ENCODE assay signal across 28 cellular contexts in the genomic region with DNA sequence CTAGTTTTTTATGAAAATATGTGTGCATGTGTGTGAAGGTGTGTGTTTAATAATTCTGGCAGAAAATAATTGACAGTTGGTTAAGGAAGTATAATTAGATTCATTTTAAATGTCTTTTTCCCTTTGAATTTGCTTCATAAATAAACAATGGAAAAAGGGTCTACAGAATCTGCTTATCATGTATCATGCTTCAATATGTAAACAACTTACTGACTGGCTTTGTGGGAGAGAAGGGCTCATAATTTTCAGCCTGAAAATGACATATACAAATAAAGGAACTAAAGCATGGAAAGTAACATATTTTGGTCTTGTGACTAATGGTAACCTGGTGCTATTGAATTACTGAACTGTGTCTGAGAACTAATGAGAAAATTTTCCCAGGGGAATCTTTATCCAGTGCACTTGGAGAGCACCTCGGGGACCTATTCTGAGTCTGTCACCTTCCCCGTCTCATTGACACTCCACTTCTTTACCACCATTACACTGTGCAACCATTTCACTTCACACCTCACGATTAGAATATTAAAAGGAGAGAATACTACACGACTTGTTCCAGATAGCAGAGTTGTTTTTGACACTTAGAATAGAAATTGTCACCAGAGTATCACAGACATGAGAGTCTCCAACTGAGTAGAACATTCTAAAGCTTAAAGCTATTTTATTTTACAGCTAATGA.
DNase-seq lines count a peak whose midpoint lies in the region; ATAC-seq and TF ChIP-seq lines count a peak whose summit lies in the region.
"Had no signal": no experiment of that assay in that cellular context is flagged by ENCODE, and none has a peak within 500 bp of the region (broad histone marks: within the 10 kb centered on the region; RNA-seq: fewer than 3 reads in every experiment).

No MANE protein-coding gene starts in this region.

- no peak overlapping the region for H3K27ac ChIP-seq in sigmoid colon
- H3K27ac ChIP-seq: gastrocnemius medialis, GM23248, PC-9, psoas muscle, thoracic aorta, vagina had no signal

- intact Hi-C loops in left ventricle myocardium superior (cut with micrococcal nuclease) = no loop called here
- intact Hi-C loops in sigmoid colon (cut with DNase I) = no loop called here

- H3K27me3 ChIP-seq in H7 (ENCODE audit: control insufficient read depth, insufficient read depth, low read length) (no peaks in the 10 kb centered on the region), sigmoid colon (no peaks in the 10 kb centered on the region)
- H3K27me3 ChIP-seq: gastrocnemius medialis, vagina had no signal

- TF ChIP-seq CTCF in sigmoid colon (IDR thresholded peaks at IDR 0.05) = no peak

- ATAC-seq in left ventricle myocardium superior = peak; percentile 22
- no peak for ATAC-seq in HG02973 (IDR thresholded peaks at IDR 0.05; ENCODE audit: unreplicated experiment)
- ATAC-seq: activated naive CD8-positive, alpha-beta T cell treated with anti-CD3 and anti-CD28 coated beads, Interleukin-2, amount 50 U/mL, for 24 hours; gastrocnemius medialis; HepG2; left lobe of liver; psoas muscle; stimulated activated naive CD8-positive, alpha-beta T cell treated with anti-CD3 and anti-CD28 coated beads, Interleukin-15, Interleukin-2, amounts not matched to agents 100 U/mL and 50 U/mL, for 24 hours had no signal

- H3K36me3 ChIP-seq in H7 (replicated peaks; ENCODE audit: control insufficient read depth, insufficient read depth, low read length) = no peaks in the 10 kb centered on the region
- H3K36me3 ChIP-seq in sigmoid colon = no peaks in the 10 kb centered on the region
- H3K36me3 ChIP-seq: gastrocnemius medialis, thoracic aorta, vagina had no signal

- no peak overlapping the region for H3K4me3 ChIP-seq in H7 (ENCODE audit: insufficient read depth, low read depth, low read length)
- no peak overlapping the region for H3K4me3 ChIP-seq in sigmoid colon
- H3K4me3 ChIP-seq: gastrocnemius medialis, GM23248, PC-9, psoas muscle, thoracic aorta, vagina had no signal

- WGBS in sigmoid colon, 2 donors = 85 to 91% methylated on average over 4 of the region's 4 CpGs

- no peak for TF ChIP-seq EP300 in sigmoid colon (IDR thresholded peaks at IDR 0.05)

- peak; percentile 27 for DNase-seq in D341Med (ENCODE audit: low spot score)
- DNase-seq in HEK293T (ENCODE audit: extremely low spot score) = no peak
- DNase-seq in NCI-H2107 treated with DMSO at 0.1 percent for 48 hours (lab: John Stamatoyannopoulos, UW; ENCODE audit: unreplicated experiment) = peak; percentile 98
- DNase-seq in left ventricle myocardium superior = no peak
- no peak for DNase-seq in AG08396 (ENCODE audit: low spot score)
- no peak for DNase-seq in H7
- no peak for DNase-seq in sigmoid colon
- DNase-seq: activated CD4-positive, alpha-beta T cell treated with anti-CD3 and anti-CD28 coated beads, Interleukin-2, amount 10 ng/mL, durations not matched to agents 7 days and 5 days; activated gamma-delta T cell treated with Interleukin-2 at 50 U/mL for 16 hours; activated naive CD8-positive, alpha-beta T cell treated with anti-CD3 and anti-CD28 coated beads, Interleukin-2, amount 50 U/mL, for 24 hours; activated T-cell treated with anti-CD3 and anti-CD28 coated beads, Interleukin-2, amount 50 U/mL, for 24 hours; EL; gastrocnemius medialis; GM23248; hippocampal formation; naive B cell; NCI-H1048; occipital lobe; PC-9; psoas muscle; SHP77; stimulated activated naive CD8-positive, alpha-beta T cell treated with anti-CD3 and anti-CD28 coated beads, Interleukin-15, Interleukin-2, amounts not matched to agents 100 U/mL and 50 U/mL, for 24 hours; T1000 had no signal

- CTCF ChIA-PET in HEK293T (lab: Yijun Ruan, JAX) = no interaction called here

- no peaks in the 10 kb centered on the region for H3K4me1 ChIP-seq in sigmoid colon
- H3K4me1 ChIP-seq: gastrocnemius medialis, psoas muscle, vagina had no signal

- no peak for TF ChIP-seq POLR2A in sigmoid colon (IDR thresholded peaks at IDR 0.05)

- no peaks in the 10 kb centered on the region for H3K9me3 ChIP-seq in sigmoid colon
- H3K9me3 ChIP-seq: gastrocnemius medialis, psoas muscle, thoracic aorta, vagina had no signal

- POLR2A ChIA-PET in HEK293T (lab: Yijun Ruan, JAX) = no interaction called here

TF ChIP-seq in HEK293T, 16 proteins besides CTCF, POLR2A, EP300 and RAD21:
- TF ChIP-seq, protein P1, sequence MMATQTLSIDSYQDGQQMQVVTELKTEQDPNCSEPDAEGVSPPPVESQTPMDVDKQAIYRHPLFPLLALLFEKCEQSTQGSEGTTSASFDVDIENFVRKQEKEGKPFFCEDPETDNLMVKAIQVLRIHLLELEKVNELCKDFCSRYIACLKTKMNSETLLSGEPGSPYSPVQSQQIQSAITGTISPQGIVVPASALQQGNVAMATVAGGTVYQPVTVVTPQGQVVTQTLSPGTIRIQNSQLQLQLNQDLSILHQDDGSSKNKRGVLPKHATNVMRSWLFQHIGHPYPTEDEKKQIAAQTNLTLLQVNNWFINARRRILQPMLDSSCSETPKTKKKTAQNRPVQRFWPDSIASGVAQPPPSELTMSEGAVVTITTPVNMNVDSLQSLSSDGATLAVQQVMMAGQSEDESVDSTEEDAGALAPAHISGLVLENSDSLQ (IDR thresholded peaks at IDR 0.05) = peak; percentile 39; the same call in 1 of the 2 replicates
- TF ChIP-seq SP1 (IDR thresholded peaks at IDR 0.05) = no peak
- no peak for TF ChIP-seq CTBP1 (IDR thresholded peaks at IDR 0.05; ENCODE audit: borderline replicate concordance)
- TF ChIP-seq FOXA1 (IDR thresholded peaks at IDR 0.05) = no peak

Comparison
In these comparisons a context has a peak if more than half of its experiments do, and no peak if none do; other contexts are left out.
1. DNase-seq: peak in D341Med (single experiment) and NCI-H2107 treated with DMSO at 0.1 percent for 48 hours (single experiment); none in HEK293T (single experiment), left ventricle myocardium superior (single experiment), AG08396 (single experiment), H7 (single experiment) and sigmoid colon (single experiment).